Comparison of ENCODE assay signal across 8 cellular contexts in the genomic region with DNA sequence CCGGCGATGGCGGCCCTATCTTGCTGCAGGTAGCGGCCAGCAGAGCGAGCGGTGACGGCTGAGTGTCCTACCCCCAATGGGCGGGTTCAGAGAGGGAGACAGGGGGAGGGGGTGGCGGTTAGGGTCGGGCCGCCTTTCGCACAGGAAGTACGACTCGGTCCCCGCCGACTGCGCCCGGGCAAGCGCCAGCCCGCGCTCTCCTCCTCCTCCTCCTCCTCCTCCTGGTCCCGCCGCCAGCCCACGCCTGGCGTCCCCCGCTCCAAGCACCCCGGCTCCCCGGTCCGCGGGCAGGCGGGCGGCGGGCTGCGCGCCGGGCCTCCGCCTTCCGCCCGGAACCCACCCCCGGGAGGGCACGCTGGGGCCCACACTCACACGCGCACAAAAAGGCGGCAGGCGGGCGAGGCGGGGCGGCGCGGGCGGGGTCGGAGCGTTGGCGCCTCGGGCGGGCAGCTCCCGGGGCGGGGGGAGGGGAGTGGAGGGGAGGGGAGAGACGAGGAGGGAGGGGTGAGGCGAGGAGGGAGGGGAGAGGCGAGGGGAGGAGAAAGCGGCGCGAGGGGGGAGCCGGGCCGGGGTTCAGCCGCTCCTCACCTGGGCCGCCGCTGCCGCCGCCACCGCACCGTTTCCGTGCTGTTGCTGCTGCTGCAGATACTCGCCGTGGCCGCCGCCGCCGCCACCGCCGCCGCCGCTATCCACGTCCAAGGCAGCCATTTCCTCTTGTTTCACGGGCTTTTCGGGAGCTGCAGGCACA. TPM values are rescaled to one million over a fixed set of nuclear protein-coding genes. Genes with fewer than 3 reads are reported as not detected.
DNase-seq lines count a peak whose midpoint lies in the region; ATAC-seq, FAIRE-seq and TF ChIP-seq lines count a peak whose summit lies in the region.

No MANE protein-coding gene starts in this region.

- WGBS in hepatocyte (ENCODE audit: low lambda C conversion rate, missing lambda C conversion rate) = no CpG with 5 or more reads among the region's 87 CpGs

- H3K36me3 ChIP-seq in astrocyte (ENCODE audit: insufficient read depth, low read length) (peaks cover 7% of the 10 kb centered on the region), hepatocyte (replicated peaks; ENCODE audit: insufficient read depth, low read depth) (no peaks in the 10 kb centered on the region)

- H3K79me2 ChIP-seq in astrocyte (ENCODE audit: insufficient read depth, low read length) = peaks cover 44% of the 10 kb centered on the region
- peaks cover 54% of the 10 kb centered on the region for H3K79me2 ChIP-seq in hepatocyte

- TF ChIP-seq CTCF in astrocyte (IDR thresholded peaks at IDR 0.05; ENCODE audit: insufficient read depth, low read depth, low read length) = no peak
- no peak for TF ChIP-seq CTCF in hepatocyte (IDR thresholded peaks at IDR 0.05; ENCODE audit: poor library complexity)
- no peak for TF ChIP-seq CTCF in retinal pigment epithelial cell (conservative IDR thresholded peaks at IDR 0.05; ENCODE audit: low read depth, low read length)

- H3K9me3 Mint-ChIP-seq in astrocyte (ENCODE audit: unreplicated experiment) = peaks cover 2% of the 10 kb centered on the region

- FAIRE-seq in astrocyte (lab: Jason Lieb, UNC) = no peak

- H3K27ac ChIP-seq in astrocyte (ENCODE audit: low read depth, low read length) (peak overlapping the region; percentile 93), hepatocyte (peak overlapping the region; percentile 99)

- peak; percentile 47 to 66 for DNase-seq in NCI-H187 (lab: John Stamatoyannopoulos, UW)
- DNase-seq in T-helper 22 cell (ENCODE audit: low read depth) = peak; percentile 90
- peak; percentile 67 for DNase-seq in astrocyte (ENCODE audit: low read depth)
- peak; percentile 96 for DNase-seq in hepatocyte (ENCODE audit: low spot score)
- DNase-seq in retinal pigment epithelial cell (ENCODE audit: low read depth) = no peak
- no peak for DNase-seq in OCI-M2 (lab: John Stamatoyannopoulos, UW; ENCODE audit: unreplicated experiment)

- peak overlapping the region; percentile 91 for H3K9ac ChIP-seq in astrocyte (ENCODE audit: low read length)

- H3K4me3 ChIP-seq in astrocyte (ENCODE audit: insufficient read depth, low read depth, low read length) (peak overlapping the region; percentile 81), hepatocyte (peak overlapping the region; percentile 69), retinal pigment epithelial cell (ENCODE audit: low read length) (peak overlapping the region; percentile 80)

- H3K4me3 Mint-ChIP-seq in astrocyte (ENCODE audit: unreplicated experiment) = peak overlapping the region; percentile 72

- H4K20me1 ChIP-seq in astrocyte (ENCODE audit: insufficient read depth, low read length) = peaks cover 34% of the 10 kb centered on the region
- H4K20me1 ChIP-seq in hepatocyte (ENCODE audit: insufficient read depth, poor library complexity, severe bottlenecking) = peaks cover 4% of the 10 kb centered on the region

- ATAC-seq in GM18498 (IDR thresholded peaks at IDR 0.05; ENCODE audit: unreplicated experiment) (peak; percentile 58), HG02870 (IDR thresholded peaks at IDR 0.05; ENCODE audit: unreplicated experiment) (peak; percentile 48)

- peaks cover 11% of the 10 kb centered on the region for H3K4me1 ChIP-seq in astrocyte (ENCODE audit: insufficient read depth, low read length)
- peaks cover 11% of the 10 kb centered on the region for H3K4me1 ChIP-seq in hepatocyte (ENCODE audit: insufficient read depth)

- H3K9me2 ChIP-seq in hepatocyte (replicated peaks; ENCODE audit: insufficient read depth) = no peaks in the 10 kb centered on the region

- no peaks in the 10 kb centered on the region for H3K9me3 ChIP-seq in astrocyte (ENCODE audit: insufficient read depth, low read depth, low read length)
- no peaks in the 10 kb centered on the region for H3K9me3 ChIP-seq in hepatocyte (ENCODE audit: low read depth)

- peak overlapping the region; percentile 52 for H2AFZ ChIP-seq in astrocyte (ENCODE audit: low read depth, low read length)
- H2AFZ ChIP-seq in hepatocyte = peak overlapping the region; percentile 49

- no peak overlapping the region for H3K27ac Mint-ChIP-seq in astrocyte (ENCODE audit: unreplicated experiment)

- H3K4me1 Mint-ChIP-seq in astrocyte (ENCODE audit: low read depth, unreplicated experiment) = peaks cover 15% of the 10 kb centered on the region

- H3K4me2 ChIP-seq in astrocyte (ENCODE audit: low read length) (peak overlapping the region; percentile 91), hepatocyte (peak overlapping the region; percentile 70)

- no peaks in the 10 kb centered on the region for H3K27me3 Mint-ChIP-seq in astrocyte (ENCODE audit: low read depth, unreplicated experiment)

- H3K27me3 ChIP-seq in astrocyte (ENCODE audit: insufficient read depth, low read length) = no peaks in the 10 kb centered on the region
- H3K27me3 ChIP-seq in hepatocyte = no peaks in the 10 kb centered on the region

- peaks cover 15% of the 10 kb centered on the region for H3K36me3 Mint-ChIP-seq in astrocyte (ENCODE audit: low read depth, unreplicated experiment)

RNA-seq across cellular contexts. Expression of gene SP3, which starts 1.2 kb away (rescaled TPM):
- 58.8 and 59.6 TPM in 2 replicates for total RNA-seq in astrocyte
- 110 and 133 TPM in 2 replicates for total RNA-seq in hepatocyte
- 37.2 and 38.6 TPM in 2 replicates for polyA plus RNA-seq in hepatocyte

Comparison
In these comparisons a context has a peak if more than half of its experiments do, and no peak if none do; other contexts are left out.
1. DNase-seq: peak in NCI-H187 (2 of 2), T-helper 22 cell (single experiment), astrocyte (single experiment) and hepatocyte (single experiment); none in retinal pigment epithelial cell (single experiment) and OCI-M2 (single experiment).
2. Peak in every context shown above with its lines, with median percentiles within 50 percentile points of each other: H3K4me3 ChIP-seq.